ENCODE assay signal across 20 cellular contexts in the genomic region with DNA sequence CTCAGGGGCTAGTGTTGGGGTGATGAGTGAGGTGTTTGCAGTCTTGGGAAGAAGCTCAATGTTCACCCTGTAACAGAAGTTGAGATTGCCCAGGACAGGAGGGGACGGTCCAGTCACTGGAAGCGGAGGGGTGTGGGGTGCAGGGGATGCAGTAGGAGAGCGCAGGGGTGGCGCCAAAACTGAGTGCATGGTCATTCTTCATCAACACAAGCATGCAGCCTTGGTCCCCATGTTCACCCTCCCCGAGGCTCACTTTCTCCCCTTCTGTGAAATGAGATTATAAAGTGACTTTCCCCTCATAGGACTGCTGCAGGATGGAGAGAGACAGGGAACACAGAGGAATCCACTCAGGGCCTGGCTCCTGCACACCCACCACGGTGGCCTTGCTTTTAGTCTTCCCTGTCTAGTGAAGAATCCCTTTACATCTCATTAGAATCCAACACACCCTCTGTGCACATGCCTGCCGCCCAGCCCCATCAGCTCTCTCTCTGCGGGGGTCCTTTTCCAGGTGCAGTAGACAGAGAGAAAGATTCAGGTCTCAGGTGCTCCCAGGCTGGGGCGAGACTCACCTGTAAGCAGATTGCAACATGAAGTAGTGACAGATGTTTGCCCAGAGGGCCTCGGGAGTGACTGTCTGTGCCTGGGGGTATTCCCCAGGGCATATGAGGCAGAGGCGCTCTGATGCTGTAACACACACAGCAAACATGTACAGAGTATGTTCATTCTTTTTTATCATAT.
"Had no signal": no experiment of that assay in that cellular context is flagged by ENCODE, and none has a peak within 500 bp of the region (broad histone marks: within the 10 kb centered on the region; RNA-seq: fewer than 3 reads in every experiment).

No MANE protein-coding gene starts in this region.

- ATAC-seq: activated CD4-positive, CD25-positive, alpha-beta regulatory T cell treated with anti-CD3 and anti-CD28 coated beads, Interleukin-2, amount 50 U/mL, for 24 hours; activated CD8-positive, alpha-beta T cell treated with anti-CD3 and anti-CD28 coated beads, Interleukin-2, amount 10 ng/mL, durations not matched to agents 7 days and 5 days; activated naive CD8-positive, alpha-beta T cell treated with anti-CD3 and anti-CD28 coated beads, Interleukin-2, amount 50 U/mL, for 24 hours; esophagus mucosa; gastroesophageal sphincter; natural killer cell; stimulated activated naive CD8-positive, alpha-beta T cell treated with anti-CD3 and anti-CD28 coated beads, Interleukin-15, Interleukin-2, amounts not matched to agents 100 U/mL and 50 U/mL, for 24 hours had no signal

- DNase-seq: activated CD4-positive, alpha-beta T cell treated with anti-CD3 and anti-CD28 coated beads, Interleukin-2, amount 10 ng/mL, durations not matched to agents 7 days and 5 days; activated CD8-positive, alpha-beta T cell treated with anti-CD3 and anti-CD28 coated beads, Interleukin-2, amount 10 ng/mL, durations not matched to agents 7 days and 5 days; activated effector memory CD4-positive, alpha-beta T cell treated with Interleukin-2 at 50 U/mL for 16 hours; activated naive CD4-positive, alpha-beta T cell treated with anti-CD3 and anti-CD28 coated beads, Interleukin-2, amount 10 ng/mL, durations not matched to agents 7 days and 5 days; activated naive CD8-positive, alpha-beta T cell treated with anti-CD3 and anti-CD28 coated beads, Interleukin-2, amount 50 U/mL, for 24 hours; activated T-cell treated with anti-CD3 and anti-CD28 coated beads, Interleukin-2, amount 50 U/mL, for 48 hours; anterior cingulate cortex; effector CD4-positive, alpha-beta T cell; immature natural killer cell; natural killer cell; retina; stimulated activated CD4-positive, alpha-beta T cell treated with anti-CD3 and anti-CD28 coated beads, Interleukin-12 subunit alpha, Interleukin-12 subunit beta, amount 100 ng/mL, for 4 hours; stimulated activated CD4-positive, alpha-beta T cell treated with anti-CD3 and anti-CD28 coated beads, Interleukin-1b, Interleukin-23, amount 100 ng/mL, for 48 hours; stimulated activated naive CD8-positive, alpha-beta T cell treated with anti-CD3 and anti-CD28 coated beads, Interleukin-15, Interleukin-2, amounts not matched to agents 100 U/mL and 50 U/mL, for 24 hours; substantia nigra; uterus had no signal

- H3K27ac ChIP-seq: gastroesophageal sphincter, tibial artery, uterus had no signal

- H3K27me3 ChIP-seq: gastroesophageal sphincter, uterus had no signal

- H3K9me3 ChIP-seq: gastroesophageal sphincter, tibial artery, uterus had no signal

- H3K4me3 ChIP-seq: gastroesophageal sphincter, tibial artery, uterus had no signal

- H3K4me1 ChIP-seq: uterus had no signal

- H3K36me3 ChIP-seq: gastroesophageal sphincter, tibial artery, uterus had no signal
